ENCODE assay signal across 13 cellular contexts in genomic region chr19:7254590-7254989, GRCh38.
"Had no signal": no experiment of that assay in that cellular context is flagged by ENCODE, and none has a peak within 500 bp of the region (broad histone marks: within the 10 kb centered on the region; RNA-seq: fewer than 3 reads in every experiment).

No MANE protein-coding gene starts in this region.

- H3K4me1 Mint-ChIP-seq: activated naive CD4-positive, alpha-beta T cell treated with anti-CD3 and anti-CD28 coated beads, Interleukin-2, amount 10 ng/mL, durations not matched to agents 7 days and 5 days; central memory CD8-positive, alpha-beta T cell; nephron had no signal

- H3K36me3 Mint-ChIP-seq: activated naive CD4-positive, alpha-beta T cell treated with anti-CD3 and anti-CD28 coated beads, Interleukin-2, amount 10 ng/mL, durations not matched to agents 7 days and 5 days had no signal

- DNase-seq: activated CD4-positive, alpha-beta T cell treated with anti-CD3 and anti-CD28 coated beads, Interleukin-2, amount 50 U/mL, for 1 hour; activated CD4-positive, CD25-positive, alpha-beta regulatory T cell; activated naive CD4-positive, alpha-beta T cell treated with anti-CD3 and anti-CD28 coated beads, Interleukin-2, amount 10 ng/mL, durations not matched to agents 7 days and 5 days; cortex of kidney; effector memory CD4-positive, alpha-beta T cell; hippocampal formation; retina; T-helper 1 cell had no signal

- H3K27ac Mint-ChIP-seq: activated naive CD4-positive, alpha-beta T cell treated with anti-CD3 and anti-CD28 coated beads, Interleukin-2, amount 10 ng/mL, durations not matched to agents 7 days and 5 days; activated T-helper 2 cell treated with anti-CD3 and anti-CD28 coated beads, Interferon-gamma antibody, Interleukin-2, Interleukin-4, amounts not matched to agents 10 μg/mL and 5 μg/mL and 100 μg/mL, durations not matched to agents 14 hours and 24 hours and 36 hours; nephron had no signal

- H3K4me3 Mint-ChIP-seq: activated naive CD4-positive, alpha-beta T cell treated with anti-CD3 and anti-CD28 coated beads, Interleukin-2, amount 10 ng/mL, durations not matched to agents 7 days and 5 days; central memory CD8-positive, alpha-beta T cell; nephron had no signal

- H3K9me3 ChIP-seq: tibial nerve had no signal

- H3K27ac ChIP-seq: tibial nerve had no signal

- H3K9me3 Mint-ChIP-seq: activated naive CD4-positive, alpha-beta T cell treated with anti-CD3 and anti-CD28 coated beads, Interleukin-2, amount 10 ng/mL, durations not matched to agents 7 days and 5 days; activated T-helper 2 cell treated with anti-CD3 and anti-CD28 coated beads, Interferon-gamma antibody, Interleukin-2, Interleukin-4, amounts not matched to agents 10 μg/mL and 5 μg/mL and 100 μg/mL, durations not matched to agents 14 hours and 24 hours and 36 hours; central memory CD8-positive, alpha-beta T cell; nephron had no signal

- H3K27me3 ChIP-seq: tibial nerve had no signal

- H3K4me3 ChIP-seq: skin epidermis, tibial nerve had no signal
